Comparison of ENCODE assay signal across 15 cellular contexts in the genomic region with DNA sequence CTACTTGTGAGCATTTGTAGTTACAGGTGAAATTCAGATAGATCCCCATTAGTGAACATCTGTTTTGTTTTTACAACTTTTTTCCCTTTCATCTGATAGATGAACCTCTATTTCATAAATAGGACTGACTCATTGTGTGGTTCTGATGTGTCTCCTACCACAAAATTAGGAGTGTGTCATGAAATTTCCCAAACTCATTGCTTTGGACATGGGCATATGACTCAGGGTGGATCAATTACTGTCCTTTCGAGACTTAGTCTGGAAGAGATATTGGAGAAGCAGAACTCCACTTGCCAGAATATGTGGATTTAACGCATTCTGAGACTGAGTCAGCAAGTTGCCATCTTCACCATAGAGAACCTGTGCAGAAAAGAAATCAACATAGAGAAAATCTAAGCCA. TPM values are rescaled to one million over a fixed set of nuclear protein-coding genes. Genes with fewer than 3 reads are reported as not detected.
"Had no signal": no experiment of that assay in that cellular context is flagged by ENCODE, and none has a peak within 500 bp of the region (broad histone marks: within the 10 kb centered on the region; RNA-seq: fewer than 3 reads in every experiment).

No MANE protein-coding gene starts in this region.

- ATAC-seq: left lung; pancreas; stimulated activated naive CD8-positive, alpha-beta T cell treated with anti-CD3 and anti-CD28 coated beads, Interleukin-15, amount 100 ng/mL, for 72 hours had no signal

- H3K9me3 ChIP-seq: left lung, pancreas, thoracic aorta had no signal

- DNase-seq: activated CD4-positive, alpha-beta T cell treated with anti-CD3 and anti-CD28 coated beads, Interleukin-2, amount 50 U/mL, for 1 hour; activated naive CD4-positive, alpha-beta T cell treated with anti-CD3 and anti-CD28 coated beads, Interleukin-2, amount 50 U/mL, for 16 hours; activated T-cell treated with anti-CD3 and anti-CD28 coated beads for 4 hours; amniotic stem cell; cerebellar nuclear complex; dermis blood vessel endothelial cell; erythroblast; foreskin fibroblast; islet precursor cell; left lung; pancreas; stimulated activated CD4-positive, alpha-beta T cell treated with anti-CD3 and anti-CD28 coated beads, Interleukin-4, amount 100 ng/mL, for 24 hours; stimulated activated naive CD8-positive, alpha-beta T cell treated with anti-CD3 and anti-CD28 coated beads, Interleukin-15, amount 100 ng/mL, for 72 hours had no signal

- H3K4me3 ChIP-seq: left lung, pancreas, thoracic aorta had no signal

- H3K27me3 ChIP-seq: left lung, pancreas had no signal

- H3K4me1 ChIP-seq: left lung had no signal

- H3K36me3 ChIP-seq: left lung, pancreas, thoracic aorta had no signal

- H3K27ac ChIP-seq: left lung, pancreas, thoracic aorta had no signal

RNA-seq across cellular contexts. Expression of a gene that starts 53.5 kb away (rescaled TPM):
- total RNA-seq: activated CD8-positive, alpha-beta memory T cell treated with anti-CD3 and anti-CD28 coated beads for 36 hours had no signal
